1 cellular context compared by ENCODE assay signal in the genomic region with DNA sequence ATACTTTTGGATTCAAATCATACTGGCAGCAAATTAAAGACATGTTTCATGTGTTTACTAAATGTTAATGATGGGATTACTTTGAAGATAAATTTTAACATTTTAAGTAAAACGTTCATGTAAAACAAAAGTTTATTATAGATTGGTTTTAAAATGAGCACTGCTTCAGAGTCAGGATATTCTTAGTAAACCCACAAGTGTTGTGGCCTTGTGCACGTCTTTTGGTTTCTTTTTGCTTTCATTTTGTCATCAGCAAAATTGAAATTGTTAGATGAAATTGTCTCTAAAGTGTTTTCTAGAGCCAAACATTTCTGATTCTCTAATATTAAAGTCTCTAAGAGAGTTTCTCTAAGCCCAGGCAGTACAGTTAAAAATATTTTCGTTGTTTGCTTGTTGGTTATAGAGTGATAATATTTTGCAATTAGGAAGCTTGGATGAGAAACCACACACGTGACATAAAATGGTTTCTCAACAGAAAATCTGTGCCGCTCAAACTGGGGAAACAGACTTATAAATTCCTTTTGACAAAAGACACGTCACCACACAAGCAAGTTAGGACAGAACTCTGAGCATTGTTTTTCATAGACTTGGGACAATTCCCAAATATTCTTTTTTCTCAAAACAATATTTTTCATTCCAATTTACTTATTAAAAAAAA.
TF ChIP-seq lines count a peak whose summit lies in the region.

No MANE protein-coding gene starts in this region.

TF ChIP-seq in GM12878, 131 proteins besides CTCF, POLR2A, EP300 and RAD21 (continued from another document):
- TF ChIP-seq, protein P1, sequence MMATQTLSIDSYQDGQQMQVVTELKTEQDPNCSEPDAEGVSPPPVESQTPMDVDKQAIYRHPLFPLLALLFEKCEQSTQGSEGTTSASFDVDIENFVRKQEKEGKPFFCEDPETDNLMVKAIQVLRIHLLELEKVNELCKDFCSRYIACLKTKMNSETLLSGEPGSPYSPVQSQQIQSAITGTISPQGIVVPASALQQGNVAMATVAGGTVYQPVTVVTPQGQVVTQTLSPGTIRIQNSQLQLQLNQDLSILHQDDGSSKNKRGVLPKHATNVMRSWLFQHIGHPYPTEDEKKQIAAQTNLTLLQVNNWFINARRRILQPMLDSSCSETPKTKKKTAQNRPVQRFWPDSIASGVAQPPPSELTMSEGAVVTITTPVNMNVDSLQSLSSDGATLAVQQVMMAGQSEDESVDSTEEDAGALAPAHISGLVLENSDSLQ (IDR thresholded peaks at IDR 0.05): no peak
- TF ChIP-seq SMC3 (IDR thresholded peaks at IDR 0.05; ENCODE audit: borderline replicate concordance, low read length): no peak
- TF ChIP-seq MEF2B (IDR thresholded peaks at IDR 0.05; ENCODE audit: partially characterized antibody, poor library complexity, severe bottlenecking): no peak
